ENCODE assay signal across 18 cellular contexts in genomic region chr16:47806309-47806847, GRCh38.
"Had no signal": no experiment of that assay in that cellular context is flagged by ENCODE, and none has a peak within 500 bp of the region (broad histone marks: within the 10 kb centered on the region; RNA-seq: fewer than 3 reads in every experiment).

No MANE protein-coding gene starts in this region.

- H3K36me3 ChIP-seq: esophagus muscularis mucosa, gastroesophageal sphincter, heart left ventricle, left lung, lower lobe of right lung had no signal

- DNase-seq: dermis blood vessel endothelial cell; effector CD4-positive, alpha-beta T cell; effector memory CD4-positive, alpha-beta T cell; foreskin keratinocyte; heart left ventricle; hypothalamus; left cardiac atrium; left ventricle myocardium superior; lower lobe of right lung; mesenchymal stem cell; mucosa of descending colon had no signal

- H3K4me1 Mint-ChIP-seq: mesothelial cell of epicardium had no signal

- H3K27ac ChIP-seq: coronary artery, dorsolateral prefrontal cortex, esophagus muscularis mucosa, foreskin keratinocyte, gastroesophageal sphincter, heart left ventricle, hepatocyte, left lung, lower lobe of right lung had no signal

- H3K36me3 Mint-ChIP-seq: mesothelial cell of epicardium had no signal

- H3K4me2 ChIP-seq: hepatocyte had no signal

- H3K27ac Mint-ChIP-seq: mesothelial cell of epicardium had no signal

- H3K4me3 ChIP-seq: coronary artery, dorsolateral prefrontal cortex, esophagus muscularis mucosa, gastroesophageal sphincter, heart left ventricle, hepatocyte, left lung, lower lobe of right lung, mucosa of descending colon had no signal

- ATAC-seq: gastroesophageal sphincter, heart left ventricle, left cardiac atrium, left lung, left ventricle myocardium superior, lower lobe of right lung, mucosa of descending colon had no signal

- H3K79me2 ChIP-seq: hepatocyte had no signal

- H3K9me3 ChIP-seq: lower lobe of right lung, mucosa of descending colon had no signal

- H3K4me1 ChIP-seq: esophagus muscularis mucosa, foreskin keratinocyte, gastroesophageal sphincter, heart left ventricle, left lung, lower lobe of right lung had no signal

- H3K27me3 ChIP-seq: dorsolateral prefrontal cortex, esophagus muscularis mucosa, gastroesophageal sphincter, heart left ventricle, hepatocyte, left lung had no signal

- H2AFZ ChIP-seq: hepatocyte had no signal

- H3K4me3 Mint-ChIP-seq: mesothelial cell of epicardium had no signal
